In the genomic region with DNA sequence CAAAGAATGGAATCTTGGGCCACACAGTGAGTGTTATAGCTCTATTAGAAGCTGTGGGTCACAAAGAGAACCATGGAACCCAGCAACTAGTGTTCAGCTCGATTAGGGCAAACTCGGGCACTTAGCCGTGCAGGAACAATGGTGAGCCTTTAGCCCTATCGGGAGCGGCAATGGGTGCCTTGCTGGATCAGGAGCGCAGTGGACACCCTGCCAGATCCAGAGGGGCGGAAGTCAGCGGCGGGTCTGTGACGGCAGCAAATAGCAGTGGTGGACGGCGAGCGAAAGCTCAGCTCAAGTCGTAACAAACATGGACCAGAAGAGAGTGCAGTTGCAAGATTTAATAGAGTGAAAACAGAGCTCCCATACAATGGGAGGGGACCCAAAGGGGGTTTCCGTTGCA, we compare ENCODE assay signal across 23 cellular contexts. TPM values are rescaled to one million over a fixed set of nuclear protein-coding genes. Genes with fewer than 3 reads are reported as not detected.
"Had no signal": no experiment of that assay in that cellular context is flagged by ENCODE, and none has a peak within 500 bp of the region (broad histone marks: within the 10 kb centered on the region; RNA-seq: fewer than 3 reads in every experiment).

No MANE protein-coding gene starts in this region.

- H3K9me3 ChIP-seq: colonic mucosa, esophagus squamous epithelium, gastrocnemius medialis, heart right ventricle, left lung, lower lobe of right lung had no signal

- ATAC-seq: effector memory CD8-positive, alpha-beta T cell; esophagus mucosa; gastrocnemius medialis; heart right ventricle; left cardiac atrium; left lung; lower lobe of right lung had no signal

- H3K36me3 ChIP-seq: colonic mucosa, esophagus squamous epithelium, gastrocnemius medialis, heart right ventricle, left lung, lower lobe of right lung had no signal

- DNase-seq: colonic mucosa; cortex of kidney; effector CD8-positive, alpha-beta T cell; effector memory CD8-positive, alpha-beta T cell; endodermal cell; erythroblast; esophagus squamous epithelium; foreskin fibroblast; foreskin melanocyte; gastrocnemius medialis; glutamatergic neuron; head of caudate nucleus; heart right ventricle; hippocampal formation; left cardiac atrium; lower lobe of right lung; mesenchymal stem cell; midbrain had no signal

- H3K4me1 ChIP-seq: colonic mucosa, esophagus squamous epithelium, gastrocnemius medialis, heart right ventricle, left lung, lower lobe of right lung had no signal

- H3K27ac ChIP-seq: colonic mucosa, epithelial cell of prostate, esophagus squamous epithelium, gastrocnemius medialis, heart right ventricle, left lung, lower lobe of right lung had no signal

- H3K4me3 ChIP-seq: colonic mucosa, esophagus squamous epithelium, gastrocnemius medialis, heart right ventricle, left lung, lower lobe of right lung had no signal

- H3K27me3 ChIP-seq: colonic mucosa, esophagus squamous epithelium, gastrocnemius medialis, heart right ventricle, left lung had no signal

RNA-seq across cellular contexts. Expression of gene NRG3, which starts 43.9 kb away (rescaled TPM):
- total RNA-seq: chondrocyte, esophagus mucosa, gastrocnemius medialis, mononuclear cell had no signal
